In genomic region chr3:136920904-136921649, GRCh38 we compare ENCODE assay signal across 23 cellular contexts. TPM values are rescaled to one million over a fixed set of nuclear protein-coding genes. Genes with fewer than 3 reads are reported as not detected.
DNase-seq lines count a peak whose midpoint lies in the region; ATAC-seq, FAIRE-seq and TF ChIP-seq lines count a peak whose summit lies in the region.
"Had no signal": no experiment of that assay in that cellular context is flagged by ENCODE, and none has a peak within 500 bp of the region (broad histone marks: within the 10 kb centered on the region; RNA-seq: fewer than 3 reads in every experiment).

No MANE protein-coding gene starts in this region.

- H3K27ac ChIP-seq in liver (ENCODE audit: low read depth in 1 of 2, low read length in 2 of 2) = no peak overlapping the region
- H3K27ac ChIP-seq in HepG2 (ENCODE audit: extremely low read length, insufficient read depth, low read length) = no peak overlapping the region
- peak overlapping the region in 3 of 4 donors; percentile 17 to 70 (median 61) for H3K27ac ChIP-seq in upper lobe of left lung
- H3K27ac ChIP-seq: dorsolateral prefrontal cortex, HL-60, parathyroid adenoma, VCaP had no signal

- H3K4me1 ChIP-seq in liver (ENCODE audit: control insufficient read depth in 4 of 4, insufficient read depth in 4 of 4, low read length in 3 of 4) = peaks cover 3 to 9% (median 3%) of the 10 kb centered on the region in 4 donors
- peaks cover 11% of the 10 kb centered on the region; the same call in 1 of the 2 replicates for H3K4me1 ChIP-seq in HepG2 (ENCODE audit: insufficient read depth, low read length)
- peaks cover 11 to 24% (median 17%) of the 10 kb centered on the region in 4 donors for H3K4me1 ChIP-seq in upper lobe of left lung

- TF ChIP-seq EP300 in HepG2 (IDR thresholded peaks at IDR 0.05; ENCODE audit: low read depth in 2 of 2, low read length in 2 of 2) = no peak
- TF ChIP-seq EP300 in HepG2 (CRISPR knock-in tag; IDR thresholded peaks at IDR 0.05; ENCODE audit: borderline replicate concordance) = no peak
- no peak for TF ChIP-seq EP300 in upper lobe of left lung (IDR thresholded peaks at IDR 0.05)

- H3K27me3 Mint-ChIP-seq in T-helper 2 cell treated with Interferon-gamma antibody and Interleukin-4, amounts not matched to agents 5 μg/mL and 100 μg/mL, for 36 hours (ENCODE audit: low read depth) = no peaks in the 10 kb centered on the region
- H3K27me3 Mint-ChIP-seq in immature natural killer cell (ENCODE audit: low read depth in 3 of 3) = peaks cover 0 to 6% (median 2%) of the 10 kb centered on the region in 3 donors
- H3K27me3 Mint-ChIP-seq: activated naive CD8-positive, alpha-beta T cell had no signal

- H2AFZ ChIP-seq in HepG2 (ENCODE audit: low read length) = no peak overlapping the region
- H2AFZ ChIP-seq: parathyroid adenoma had no signal

- no peak for ATAC-seq in HepG2
- ATAC-seq in upper lobe of left lung (ENCODE audit: low FRiP score in 2 of 2) = no peak
- ATAC-seq in HG03175 (IDR thresholded peaks at IDR 0.05; ENCODE audit: unreplicated experiment) = no peak
- ATAC-seq: esophagus mucosa, Right ventricle myocardium inferior had no signal

- peaks cover 59% of the 10 kb centered on the region for H3K4me1 Mint-ChIP-seq in T-helper 2 cell treated with Interferon-gamma antibody and Interleukin-4, amounts not matched to agents 5 μg/mL and 100 μg/mL, for 36 hours (ENCODE audit: low read depth)
- H3K4me1 Mint-ChIP-seq in immature natural killer cell = peaks cover 83 to 95% of the 10 kb centered on the region in 2 donors

- no peaks in the 10 kb centered on the region for H3K9me3 ChIP-seq in liver (ENCODE audit: control insufficient read depth in 4 of 4, low read length in 3 of 4)
- H3K9me3 ChIP-seq in HepG2 (ENCODE audit: low read length) = no peaks in the 10 kb centered on the region
- no peaks in the 10 kb centered on the region for H3K9me3 ChIP-seq in upper lobe of left lung

- peaks cover 52% of the 10 kb centered on the region for H3K79me2 ChIP-seq in HepG2 (ENCODE audit: insufficient read depth, low read length)

- FAIRE-seq in HepG2 (lab: Jason Lieb, UNC) = no peak
- FAIRE-seq: GM18507 had no signal

- intact Hi-C loops in HepG2 (cut with micrococcal nuclease; ENCODE audit: unreplicated experiment) = no loop called here

- H4K20me1 ChIP-seq in HepG2 (ENCODE audit: insufficient read depth, low read length) = 0 out of 2 replicates have a peak, but pooled peaks cover 7% of the 10 kb centered on the region

- H3K4me3 ChIP-seq in liver (ENCODE audit: low read depth in 1 of 3, low read length in 3 of 3) (no peak overlapping the region), HepG2 (replicated peaks in 1 of 3; ENCODE audit: insufficient read depth in 1 of 3, low read depth in 2 of 3, low read length in 3 of 3) (no peak overlapping the region), upper lobe of left lung (no peak overlapping the region)
- H3K4me3 ChIP-seq: dorsolateral prefrontal cortex, left ventricle myocardium inferior had no signal

- in situ Hi-C loops in HepG2 (cut with HindIII; ENCODE audit: extremely low pct_ligation_motif_present, low pct_unique_long_range_greater_than_20kb) (no loop called here), GM13976 (cut with MboI; ENCODE audit: low sequenced_read_pairs, unreplicated experiment) (no loop called here)

- H3K27ac Mint-ChIP-seq in T-helper 2 cell treated with Interferon-gamma antibody and Interleukin-4, amounts not matched to agents 5 μg/mL and 100 μg/mL, for 36 hours = peak overlapping the region; percentile 72
- peak overlapping the region; percentile 97 to 100 (median 99) for H3K27ac Mint-ChIP-seq in immature natural killer cell
- H3K27ac Mint-ChIP-seq: activated naive CD8-positive, alpha-beta T cell had no signal

- no peaks in the 10 kb centered on the region for H3K36me3 ChIP-seq in liver (ENCODE audit: control insufficient read depth in 4 of 4, insufficient read depth in 3 of 4, low read depth in 1 of 4, low read length in 3 of 4)
- no peaks in the 10 kb centered on the region for H3K36me3 ChIP-seq in HepG2 (replicated peaks in 1 of 2; ENCODE audit: control insufficient read depth in 1 of 2, insufficient read depth in 2 of 2, low read length in 2 of 2)
- H3K36me3 ChIP-seq in upper lobe of left lung = no peaks in the 10 kb centered on the region
- H3K36me3 ChIP-seq: left ventricle myocardium inferior had no signal

- peak overlapping the region; percentile 65 for H3K4me3 Mint-ChIP-seq in T-helper 2 cell treated with Interferon-gamma antibody and Interleukin-4, amounts not matched to agents 5 μg/mL and 100 μg/mL, for 36 hours
- peak overlapping the region; percentile 83 to 97 (median 93) for H3K4me3 Mint-ChIP-seq in immature natural killer cell

- H3K27me3 ChIP-seq in liver (ENCODE audit: control insufficient read depth in 4 of 4, insufficient read depth in 4 of 4, low read length in 3 of 4) (no peaks in the 10 kb centered on the region), HepG2 (ENCODE audit: control insufficient read depth in 1 of 2, insufficient read depth in 2 of 2, low read length in 2 of 2) (no peaks in the 10 kb centered on the region), upper lobe of left lung (no peaks in the 10 kb centered on the region)
- H3K27me3 ChIP-seq: dorsolateral prefrontal cortex had no signal

- 82% methylated on average over 4 of the region's 4 CpGs for WGBS in liver
- 89% methylated on average over 4 of the region's 4 CpGs for WGBS in HepG2 (ENCODE audit: low lambda C conversion rate)
- 87 to 93% methylated on average over 4 of the region's 4 CpGs for WGBS in upper lobe of left lung, 2 donors

- POLR2A ChIA-PET in HepG2 (lab: Yijun Ruan, JAX) = no interaction called here

- peaks cover 8% of the 10 kb centered on the region for H3K9me3 Mint-ChIP-seq in T-helper 2 cell treated with Interferon-gamma antibody and Interleukin-4, amounts not matched to agents 5 μg/mL and 100 μg/mL, for 36 hours
- H3K9me3 Mint-ChIP-seq in immature natural killer cell = no peaks in the 10 kb centered on the region

- H3K4me2 ChIP-seq in HepG2 (ENCODE audit: low read depth, low read length) = no peak overlapping the region

- no TSS peak for BruUV-seq in HepG2 (replicated peaks; lab: Mats Ljungman, UMichigan)

- TF ChIP-seq CTCF in liver (IDR thresholded peaks at IDR 0.05; ENCODE audit: low read depth, low read length, missing input control) = no peak
- no peak for TF ChIP-seq CTCF in HepG2 (CRISPR knock-in tag; IDR thresholded peaks at IDR 0.05)
- no peak for TF ChIP-seq CTCF in upper lobe of left lung (IDR thresholded peaks at IDR 0.05)
- TF ChIP-seq CTCF in GM13976 (IDR thresholded peaks at IDR 0.05; ENCODE audit: borderline replicate concordance, control extremely low read depth, extremely low read depth, insufficient read depth, missing control alignments) = no peak

- peaks cover 35% of the 10 kb centered on the region for H3K36me3 Mint-ChIP-seq in T-helper 2 cell treated with Interferon-gamma antibody and Interleukin-4, amounts not matched to agents 5 μg/mL and 100 μg/mL, for 36 hours (ENCODE audit: low read depth)
- H3K36me3 Mint-ChIP-seq in immature natural killer cell = no peaks in the 10 kb centered on the region

- no peak for TF ChIP-seq POLR2A in HepG2 (IDR thresholded peaks at IDR 0.05; ENCODE audit: insufficient read depth in 1 of 2, low read depth in 2 of 2, low read length in 2 of 2)
- TF ChIP-seq POLR2A in upper lobe of left lung (IDR thresholded peaks at IDR 0.05) = no peak

- CTCF ChIA-PET in HepG2 (lab: Yijun Ruan, JAX; ENCODE audit: low intra/inter-chr PET ratio, low total read pairs) = no interaction called here

- TF ChIP-seq RAD21 in liver (IDR thresholded peaks at IDR 0.05) = no peak
- TF ChIP-seq RAD21 in HepG2 (CRISPR knock-in tag; IDR thresholded peaks at IDR 0.05) = no peak

- H3K9ac ChIP-seq in liver (ENCODE audit: low read depth in 1 of 2, low read length in 2 of 2) (no peak overlapping the region), HepG2 (ENCODE audit: insufficient read depth, low read depth, low read length) (no peak overlapping the region)
- H3K9ac ChIP-seq: parathyroid adenoma had no signal

- DNase-seq in HepG2 (ENCODE audit: low spot score) (no peak), immature natural killer cell (peak; percentile 40 to 46 (median 41)), upper lobe of left lung (no peak), GM13976 (ENCODE audit: low spot score) (no peak)
- DNase-seq in T-helper 2 cell treated with Interferon-gamma antibody and Interleukin-4, amounts not matched to agents 5 μg/mL and 100 μg/mL, for 36 hours (ENCODE audit: low spot score) = no peak
- no peak for DNase-seq in stimulated activated CD4-positive, alpha-beta T cell treated with anti-CD3 and anti-CD28 coated beads, Interleukin-4, amount 100 ng/mL, for 24 hours
- DNase-seq: dorsolateral prefrontal cortex, H7, KBM-7, left ventricle myocardium inferior, NCI-H1048, NCI-H2029 treated with DMSO at 0.1 percent for 48 hours, NCI-H510A, substantia nigra had no signal

RNA-seq across cellular contexts. Expression of gene IL20RB, which starts 36.7 kb away (rescaled TPM):
- 1 to 10 TPM in 1 of 2 donors, under 1 TPM in 1; 0.14 to 1.3 TPM for total RNA-seq in liver
- polyA plus RNA-seq in liver = under 1 TPM; 0.14 to 0.53 TPM
- 0.22 and 0.34 TPM in 2 replicates for total RNA-seq in HepG2 (2016; rRNA removed; fragmentation: Illumina TruSeq; extraction: Trizol)
- total RNA-seq in HepG2 (2016; cell fraction: cytosol; rRNA removed; fragmentation: Illumina TruSeq; extraction: Trizol; ENCODE audit: low read depth) = 0.53 and 0.91 TPM in 2 replicates
- 0.42 and 0.48 TPM in 2 replicates for total RNA-seq in HepG2 (2016; cell fraction: insoluble cytoplasmic fraction; rRNA removed; fragmentation: Illumina TruSeq; extraction: Trizol)
- total RNA-seq in HepG2 (2016; cell fraction: membrane; rRNA removed; fragmentation: Illumina TruSeq; extraction: Trizol) = 0.37 and 0.45 TPM in 2 replicates
- 0.68 and 1.5 TPM in 2 replicates for total RNA-seq in HepG2 (2016; cell fraction: nucleus; rRNA removed; fragmentation: Illumina TruSeq; extraction: Trizol)
- polyA plus RNA-seq in HepG2 (2011; rRNA removed) = 0.32 and 0.37 TPM in 2 replicates
- 0.22 and 0.24 TPM in 2 replicates for polyA plus RNA-seq in HepG2 (2011; cell fraction: cytosol; rRNA removed)
- polyA plus RNA-seq in HepG2 (2011; cell fraction: nucleus; rRNA removed) = 0.63 and 0.69 TPM in 2 replicates
- polyA plus RNA-seq in HepG2 (2012) = 0.17 and 0.27 TPM in 2 replicates
- 0.06 TPM in 1 of 2 replicates, not detected in the other for polyA plus RNA-seq in HepG2 (2016; cell fraction: cytosol; fragmentation: Illumina TruSeq; extraction: Trizol; ENCODE audit: low read depth)
- polyA plus RNA-seq in HepG2 (2016; cell fraction: insoluble cytoplasmic fraction; fragmentation: Illumina TruSeq; extraction: Trizol; ENCODE audit: low read depth) = 0.34 and 0.61 TPM in 2 replicates
- 0.15 and 0.18 TPM in 2 replicates for polyA plus RNA-seq in HepG2 (2016; cell fraction: membrane; fragmentation: Illumina TruSeq; extraction: Trizol; ENCODE audit: low read depth)
- polyA plus RNA-seq in HepG2 (2016; cell fraction: nucleus; fragmentation: Illumina TruSeq; extraction: Trizol; ENCODE audit: insufficient read depth, low read depth) = 1.2 and 1.8 TPM in 2 replicates
- polyA minus RNA-seq in HepG2 (2011; rRNA and poly(A)+ RNA removed; ENCODE audit: low replicate concordance) = 2.0 and 67.6 TPM in 2 replicates
- polyA minus RNA-seq in HepG2 (2011; cell fraction: cytosol; rRNA and poly(A)+ RNA removed) = 0.40 and 0.62 TPM in 2 replicates
- 3.1 and 4.8 TPM in 2 replicates for polyA minus RNA-seq in HepG2 (2011; cell fraction: nucleus; rRNA and poly(A)+ RNA removed)
- polyA plus RNA-seq in immature natural killer cell = under 1 TPM in 2 of 3 donors, not detected in 1; 0.55 to 0.73 TPM
- 10 to 100 TPM in 1 of 6 donors, 1 to 10 TPM in 3, under 1 TPM in 2; 0.80 to 22.9 (median 1.1) TPM for total RNA-seq in upper lobe of left lung

RNA-seq across cellular contexts. Expression of gene NCK1, which starts 59.1 kb away (rescaled TPM):
- 10 to 100 TPM; 16.5 to 35.8 TPM for total RNA-seq in liver
- polyA plus RNA-seq in liver = 10 to 100 TPM; 13.7 to 22.2 TPM
- 30.4 and 51.0 TPM in 2 replicates for total RNA-seq in HepG2 (2016; rRNA removed; fragmentation: Illumina TruSeq; extraction: Trizol)
- 8.3 and 17.1 TPM in 2 replicates for total RNA-seq in HepG2 (2016; cell fraction: cytosol; rRNA removed; fragmentation: Illumina TruSeq; extraction: Trizol; ENCODE audit: low read depth)
- 35.7 and 48.8 TPM in 2 replicates for total RNA-seq in HepG2 (2016; cell fraction: insoluble cytoplasmic fraction; rRNA removed; fragmentation: Illumina TruSeq; extraction: Trizol)
- total RNA-seq in HepG2 (2016; cell fraction: membrane; rRNA removed; fragmentation: Illumina TruSeq; extraction: Trizol) = 21.3 and 25.2 TPM in 2 replicates
- 27.2 and 29.5 TPM in 2 replicates for total RNA-seq in HepG2 (2016; cell fraction: nucleus; rRNA removed; fragmentation: Illumina TruSeq; extraction: Trizol)
- 11.0 and 14.7 TPM in 2 replicates for polyA plus RNA-seq in HepG2 (2011; rRNA removed)
- polyA plus RNA-seq in HepG2 (2011; cell fraction: cytosol; rRNA removed) = 6.2 and 9.9 TPM in 2 replicates
- polyA plus RNA-seq in HepG2 (2011; cell fraction: nucleus; rRNA removed) = 6.5 and 6.9 TPM in 2 replicates
- polyA plus RNA-seq in HepG2 (2012) = 16.0 and 17.6 TPM in 2 replicates
- polyA plus RNA-seq in HepG2 (2016; cell fraction: cytosol; fragmentation: Illumina TruSeq; extraction: Trizol; ENCODE audit: low read depth) = 4.2 and 6.7 TPM in 2 replicates
- 45.9 and 47.3 TPM in 2 replicates for polyA plus RNA-seq in HepG2 (2016; cell fraction: insoluble cytoplasmic fraction; fragmentation: Illumina TruSeq; extraction: Trizol; ENCODE audit: low read depth)
- 9.9 and 12.4 TPM in 2 replicates for polyA plus RNA-seq in HepG2 (2016; cell fraction: membrane; fragmentation: Illumina TruSeq; extraction: Trizol; ENCODE audit: low read depth)
- polyA plus RNA-seq in HepG2 (2016; cell fraction: nucleus; fragmentation: Illumina TruSeq; extraction: Trizol; ENCODE audit: insufficient read depth, low read depth) = 17.3 and 21.6 TPM in 2 replicates
- 8.7 and 12.3 TPM in 2 replicates for polyA minus RNA-seq in HepG2 (2011; rRNA and poly(A)+ RNA removed; ENCODE audit: low replicate concordance)
- polyA minus RNA-seq in HepG2 (2011; cell fraction: cytosol; rRNA and poly(A)+ RNA removed) = 13.4 and 16.2 TPM in 2 replicates
- 51.5 and 57.7 TPM in 2 replicates for polyA minus RNA-seq in HepG2 (2011; cell fraction: nucleus; rRNA and poly(A)+ RNA removed)
- 10 to 100 TPM; 46.2 to 68.9 (median 46.3) TPM for polyA plus RNA-seq in immature natural killer cell
- total RNA-seq in upper lobe of left lung = 10 to 100 TPM; 26.2 to 61.7 (median 44.8) TPM

Comparison
In these comparisons a context has a peak if more than half of its experiments do, and no peak if none do; other contexts are left out.
1. H3K27ac ChIP-seq: peak in upper lobe of left lung (3 of 4); none in liver (0 of 2) and HepG2 (single experiment).
2. DNase-seq: peak in immature natural killer cell (3 of 3); none in HepG2 (single experiment), T-helper 2 cell treated with Interferon-gamma antibody and Interleukin-4, amounts not matched to agents 5 μg/mL and 100 μg/mL, for 36 hours (single experiment), upper lobe of left lung (0 of 2), GM13976 (single experiment) and stimulated activated CD4-positive, alpha-beta T cell treated with anti-CD3 and anti-CD28 coated beads, Interleukin-4, amount 100 ng/mL, for 24 hours (single experiment).